In genomic region chr4:54091637-54092404, GRCh38 we compare ENCODE assay signal across 8 cellular contexts. TPM values are rescaled to one million over a fixed set of nuclear protein-coding genes. Genes with fewer than 3 reads are reported as not detected.
A peak's percentile ranks its signal among the peaks of the same experiment; 100 is the strongest.
DNase-seq lines count a peak whose midpoint lies in the region; ATAC-seq and TF ChIP-seq lines count a peak whose summit lies in the region.

No MANE protein-coding gene starts in this region.

- TF ChIP-seq POLR2A in gastroesophageal sphincter (IDR thresholded peaks at IDR 0.05): no peak

- H3K27ac Mint-ChIP-seq in CD4-positive, alpha-beta memory T cell: peak overlapping the region; percentile 1 to 84 (median 66)

- DNase-seq in CD4-positive, alpha-beta memory T cell: peak; percentile 80 to 84 (median 83)
- DNase-seq in RPMI7951 (ENCODE audit: low read depth): peak; percentile 71
- peak; percentile 76 for DNase-seq in activated gamma-delta T cell treated with Interleukin-2 at 50 U/mL for 16 hours
- peak in 44 of 49 donors; percentile 3 to 75 (median 46) for DNase-seq in substantia nigra (lab: John Stamatoyannopoulos, UW)

- H3K4me3 ChIP-seq in CD4-positive, alpha-beta memory T cell (ENCODE audit: low read length in 2 of 2): peak overlapping the region; percentile 60 to 68
- H3K4me3 ChIP-seq in HUES6 (ENCODE audit: low read depth, low read length) (peak overlapping the region; percentile 64), gastroesophageal sphincter (peak overlapping the region; percentile 4 to 54), neutrophil (ENCODE audit: low read depth in 1 of 2, low read length in 1 of 2) (peak overlapping the region; percentile 54 to 62)

- H3K4me1 ChIP-seq in CD4-positive, alpha-beta memory T cell (ENCODE audit: insufficient read depth, low read length): peaks cover 29% of the 10 kb centered on the region
- H3K4me1 ChIP-seq in HUES6 (ENCODE audit: control insufficient read depth, insufficient read depth, low read length): peaks cover 53% of the 10 kb centered on the region
- peaks cover 0 to 18% (median 12%) of the 10 kb centered on the region in 3 donors for H3K4me1 ChIP-seq in gastroesophageal sphincter
- H3K4me1 ChIP-seq in neutrophil (ENCODE audit: control insufficient read depth in 1 of 2, insufficient read depth in 1 of 2, low read depth in 1 of 2, low read length in 1 of 2): peaks cover 13 to 16% of the 10 kb centered on the region in 2 experiments

- no peaks in the 10 kb centered on the region for H3K9me3 ChIP-seq in CD4-positive, alpha-beta memory T cell (ENCODE audit: control insufficient read depth in 1 of 2, low read length in 2 of 2)
- H3K9me3 ChIP-seq in HUES6 (ENCODE audit: control insufficient read depth, insufficient read depth, low read depth, low read length): no peaks in the 10 kb centered on the region
- H3K9me3 ChIP-seq in gastroesophageal sphincter: no peaks in the 10 kb centered on the region
- no peaks in the 10 kb centered on the region for H3K9me3 ChIP-seq in neutrophil

- ATAC-seq in GM19455 (IDR thresholded peaks at IDR 0.05; ENCODE audit: unreplicated experiment): peak; percentile 67
- ATAC-seq in gastroesophageal sphincter: peak; percentile 81

- H3K27me3 ChIP-seq in CD4-positive, alpha-beta memory T cell (ENCODE audit: insufficient read depth, low read length): peaks cover 46% of the 10 kb centered on the region
- H3K27me3 ChIP-seq in HUES6 (ENCODE audit: control insufficient read depth, insufficient read depth, low read length) (peaks cover 96% of the 10 kb centered on the region), gastroesophageal sphincter (peaks cover 69% of the 10 kb centered on the region), neutrophil (peaks cover 100% of the 10 kb centered on the region)

- intact Hi-C loops in CD4-positive, alpha-beta memory T cell (cut with micrococcal nuclease): loop anchor here (1.0 to 10.0 kb wide), 2 partner anchors 28 to 1437 kb away; partner anchors contain the start of genes CHIC2 and USP46

- H3K4me1 Mint-ChIP-seq in CD4-positive, alpha-beta memory T cell: peaks cover 7 to 41% (median 21%) of the 10 kb centered on the region in 4 donors

- H3K9me3 Mint-ChIP-seq in CD4-positive, alpha-beta memory T cell: peaks cover 0 to 5% (median 0%) of the 10 kb centered on the region in 8 donors

- CTCF ChIA-PET in CD4-positive, alpha-beta memory T cell (lab: Charles Lee; ENCODE audit: partially characterized antibody): no interaction called here

- TF ChIP-seq CTCF in gastroesophageal sphincter (IDR thresholded peaks at IDR 0.05) (no peak), neutrophil (IDR thresholded peaks at IDR 0.05) (no peak)

- no peak for TF ChIP-seq EP300 in gastroesophageal sphincter (IDR thresholded peaks at IDR 0.05)

- H3K36me3 ChIP-seq in CD4-positive, alpha-beta memory T cell (ENCODE audit: insufficient read depth, low read length): no peaks in the 10 kb centered on the region
- no peaks in the 10 kb centered on the region for H3K36me3 ChIP-seq in HUES6 (ENCODE audit: control insufficient read depth, insufficient read depth, low read length)
- H3K36me3 ChIP-seq in gastroesophageal sphincter: no peaks in the 10 kb centered on the region
- no peaks in the 10 kb centered on the region for H3K36me3 ChIP-seq in neutrophil

- H3K27me3 Mint-ChIP-seq in CD4-positive, alpha-beta memory T cell: peaks cover 44 to 46% of the 10 kb centered on the region in 2 donors

- no peak overlapping the region for H3K27ac ChIP-seq in CD4-positive, alpha-beta memory T cell (ENCODE audit: low read depth, low read length)
- H3K27ac ChIP-seq in HUES6 (ENCODE audit: low read depth, low read length) (no peak overlapping the region), gastroesophageal sphincter (no peak overlapping the region), neutrophil (no peak overlapping the region), substantia nigra (ENCODE audit: low read depth, low read length, poor library complexity, severe bottlenecking) (no peak overlapping the region)

- peak overlapping the region; percentile 86 to 95 (median 90) for H3K4me3 Mint-ChIP-seq in CD4-positive, alpha-beta memory T cell

- POLR2A ChIA-PET in CD4-positive, alpha-beta memory T cell (lab: Charles Lee; ENCODE audit: partially characterized antibody): interaction anchor here (1.8 kb wide), 1 partner anchor 28 kb away, joined by 13 read pairs; the partner anchor contains the start of gene CHIC2

- 0 to 3% methylated on average over 12 to 14 of the region's 48 CpGs for WGBS in gastroesophageal sphincter (ENCODE audit: low coverage in 1 of 2), 2 donors

- no peaks in the 10 kb centered on the region for H3K36me3 Mint-ChIP-seq in CD4-positive, alpha-beta memory T cell

- no peak overlapping the region for H3K9ac ChIP-seq in HUES6 (ENCODE audit: low read length)

RNA-seq across cellular contexts. Expression of gene GSX2, which starts 8.1 kb away (rescaled TPM):
- not detected for total RNA-seq in CD4-positive, alpha-beta memory T cell
- not detected for polyA plus RNA-seq in CD4-positive, alpha-beta memory T cell
- not detected in 2 replicates for total RNA-seq in RPMI7951 (2014; rRNA removed; shearing (Covaris generic))
- not detected for total RNA-seq in gastroesophageal sphincter

RNA-seq across cellular contexts. Expression of gene CHIC2, which starts 27.4 kb away (rescaled TPM):
- total RNA-seq in CD4-positive, alpha-beta memory T cell: 10 to 100 TPM; 45.3 to 46.6 TPM
- 100 to 1,000 TPM in 1 of 2 donors, 10 to 100 TPM in 1; 52.6 to 120 TPM for polyA plus RNA-seq in CD4-positive, alpha-beta memory T cell
- total RNA-seq in RPMI7951 (2014; rRNA removed; shearing (Covaris generic)): 22.1 and 28.3 TPM in 2 replicates
- total RNA-seq in gastroesophageal sphincter: 10 to 100 TPM; 25.0 to 37.7 (median 29.2) TPM
